In the genomic region with DNA sequence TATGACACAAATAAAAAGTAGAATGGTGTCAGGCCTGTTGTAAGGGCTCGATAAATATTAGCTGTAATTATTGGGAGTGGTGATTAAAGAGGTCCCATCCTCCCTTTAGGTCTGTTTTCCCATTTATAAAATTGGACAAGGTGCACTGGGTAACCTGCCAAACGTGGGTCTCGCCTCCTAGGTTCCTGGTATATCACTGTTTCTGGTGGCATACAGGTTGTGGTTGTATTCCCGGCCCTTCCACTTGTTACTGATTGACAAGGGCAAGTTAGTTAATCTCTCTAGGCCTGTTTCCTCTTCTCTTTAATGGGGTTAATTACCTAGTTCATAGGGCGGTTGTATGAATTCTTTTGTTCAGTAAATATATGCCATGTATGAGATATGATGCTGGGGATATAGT, we compare ENCODE assay signal across 8 cellular contexts. TPM values are rescaled to one million over a fixed set of nuclear protein-coding genes. Genes with fewer than 3 reads are reported as not detected.
DNase-seq lines count a peak whose midpoint lies in the region; TF ChIP-seq lines count a peak whose summit lies in the region.

No MANE protein-coding gene starts in this region.

- peak overlapping the region; percentile 86 for H3K9ac ChIP-seq in H9 (ENCODE audit: extremely low read depth, insufficient read length, low read length)

- no peak overlapping the region for H2BK15ac ChIP-seq in H9 (ENCODE audit: low read depth, low read length)

- H3K9me3 Mint-ChIP-seq in H9, result no peaks in the 10 kb centered on the region
- peaks cover 5% of the 10 kb centered on the region for H3K9me3 Mint-ChIP-seq in glutamatergic neuron (ENCODE audit: unreplicated experiment)

- no peaks in the 10 kb centered on the region for H3K23me2 ChIP-seq in H9 (ENCODE audit: insufficient read length, low read depth, low read length, poor library complexity, severe bottlenecking)

- H3K4me3 Mint-ChIP-seq in H9 (peak overlapping the region; percentile 96 to 99), glutamatergic neuron (ENCODE audit: unreplicated experiment) (peak overlapping the region; percentile 91)

- H3K14ac ChIP-seq in H9 (ENCODE audit: insufficient read depth, low read length), result no peak overlapping the region

- no peaks in the 10 kb centered on the region for H3K27me3 Mint-ChIP-seq in H9 (ENCODE audit: low read depth)
- peaks cover 9% of the 10 kb centered on the region for H3K27me3 Mint-ChIP-seq in glutamatergic neuron (ENCODE audit: unreplicated experiment)

- H3K27ac Mint-ChIP-seq in H9, result peak overlapping the region in 2 of 3 experiments; percentile 100; a peak in 5 of 7 replicates
- H3K27ac Mint-ChIP-seq in glutamatergic neuron (ENCODE audit: unreplicated experiment), result peak overlapping the region; percentile 95

- H3K27me3 ChIP-seq in H9 (ENCODE audit: insufficient read depth, low read length), result no peaks in the 10 kb centered on the region

- peaks cover 39% of the 10 kb centered on the region for H3K79me2 ChIP-seq in H9 (ENCODE audit: insufficient read depth, low read length)

- no peak overlapping the region for H2BK120ac ChIP-seq in H9 (ENCODE audit: low read depth, low read length, poor library complexity, severe bottlenecking)

- H2AFZ ChIP-seq in H9 (ENCODE audit: low read length), result no peak overlapping the region

- no peak overlapping the region for H3K23ac ChIP-seq in H9 (ENCODE audit: insufficient read length, low read depth, low read length)

- DNase-seq in H9 (no peak), glutamatergic neuron (no peak), skeletal muscle cell (ENCODE audit: low read depth) (no peak), cerebellum (ENCODE audit: low spot score) (no peak), DMS53 treated with DMSO at 0.1 percent for 48 hours (lab: John Stamatoyannopoulos, UW; ENCODE audit: unreplicated experiment) (no peak), erythroblast (lab: John Stamatoyannopoulos, UW) (no peak), inferior parietal cortex (ENCODE audit: extremely low spot score) (no peak)

- no peak overlapping the region for H3K18ac ChIP-seq in H9 (ENCODE audit: insufficient read length, low read depth, low read length)

- H3K36me3 Mint-ChIP-seq in H9 (ENCODE audit: insufficient read depth in 1 of 3, low read depth in 3 of 3) (peaks cover 24 to 46% (median 44%) of the 10 kb centered on the region in 3 experiments), glutamatergic neuron (ENCODE audit: unreplicated experiment) (peaks cover 4% of the 10 kb centered on the region)

- H3K4me2 ChIP-seq in H9 (ENCODE audit: insufficient read depth, insufficient read length, low read length), result peak overlapping the region; percentile 79

- no peak overlapping the region for H4K8ac ChIP-seq in H9 (replicated peaks; ENCODE audit: insufficient read length, low read depth, low read length)

- H4K5ac ChIP-seq in H9 (ENCODE audit: insufficient read length, low read depth, low read length), result no peak overlapping the region

- no peak for TF ChIP-seq CTCF in H9 (conservative IDR thresholded peaks at IDR 0.05)
- TF ChIP-seq CTCF in WI38 (IDR thresholded peaks at IDR 0.05; ENCODE audit: low read depth, low read length), result no peak
- no peak for TF ChIP-seq CTCF in glutamatergic neuron (IDR thresholded peaks at IDR 0.05; ENCODE audit: partially characterized antibody, unreplicated experiment)

- peaks cover 7% of the 10 kb centered on the region; the same call in 1 of the 2 replicates for H3K4me1 ChIP-seq in H9 (ENCODE audit: insufficient read depth, low read length)

- no peak overlapping the region for H4K91ac ChIP-seq in H9 (ENCODE audit: insufficient read length, low read depth, low read length)

- H3K4me1 Mint-ChIP-seq in H9 (peaks cover 37 to 42% of the 10 kb centered on the region in 2 experiments), glutamatergic neuron (ENCODE audit: low read depth, unreplicated experiment) (peaks cover 11% of the 10 kb centered on the region)

- no peaks in the 10 kb centered on the region for H3K9me3 ChIP-seq in H9 (ENCODE audit: control insufficient read depth, low read depth, low read length)

- H3T11ph ChIP-seq in H9 (ENCODE audit: low read length), result no peak overlapping the region

- H3K79me1 ChIP-seq in H9 (ENCODE audit: insufficient read depth, low read depth, low read length, poor library complexity, severe bottlenecking), result peaks cover 7% of the 10 kb centered on the region

- WGBS in H9 (ENCODE audit: extremely low coverage, insufficient read length, low lambda C conversion rate), result no CpG with 5 or more reads among the region's 5 CpGs

- H2BK5ac ChIP-seq in H9 (ENCODE audit: insufficient read length, low read length), result no peak overlapping the region

- no peak for TF ChIP-seq POLR2A in erythroblast (IDR thresholded peaks at IDR 0.05; ENCODE audit: low read length)

- H4K20me1 ChIP-seq in H9 (ENCODE audit: control insufficient read depth, insufficient read depth, insufficient read length), result no peaks in the 10 kb centered on the region

- no peak overlapping the region for H3K4ac ChIP-seq in H9 (ENCODE audit: low read depth, low read length)

- H2BK12ac ChIP-seq in H9 (ENCODE audit: insufficient read length, low read depth, low read length), result no peak overlapping the region

- no peak overlapping the region for H2AK5ac ChIP-seq in H9 (ENCODE audit: insufficient read length, low read length)

- H3K4me3 ChIP-seq in WI38 (ENCODE audit: low read depth, low read length), result peak overlapping the region; percentile 89
- peak overlapping the region; percentile 76 for H3K4me3 ChIP-seq in skeletal muscle cell (ENCODE audit: low read depth, low read length)

- no peak overlapping the region for H2BK20ac ChIP-seq in H9 (ENCODE audit: low read depth, low read length, poor library complexity, severe bottlenecking)

- no peak overlapping the region for H3K27ac ChIP-seq in H9 (ENCODE audit: insufficient read length, low read depth, low read length)

- H3K56ac ChIP-seq in H9 (ENCODE audit: insufficient read length, low read depth, low read length), result no peak overlapping the region

RNA-seq across cellular contexts. Expression of a gene that starts 1.5 kb away (rescaled TPM):
- total RNA-seq in H9 (2021) (423 and 432 TPM in 2 replicates), glutamatergic neuron (ENCODE audit: unreplicated experiment) (311 TPM), cerebellum (127 TPM)

RNA-seq across cellular contexts. Expression of a gene that starts 20.0 kb away (rescaled TPM):
- total RNA-seq in H9 (2021) (17.4 and 18.3 TPM in 2 replicates), glutamatergic neuron (ENCODE audit: unreplicated experiment) (29.7 TPM), cerebellum (29.0 TPM)

RNA-seq across cellular contexts. Expression of a gene that starts 51.6 kb away (rescaled TPM):
- total RNA-seq in H9 (2021), result 31.3 and 32.0 TPM in 2 replicates
- 22.5 TPM for total RNA-seq in glutamatergic neuron (ENCODE audit: unreplicated experiment)
- total RNA-seq in cerebellum, result 27.1 TPM
